12 cellular contexts compared by ENCODE assay signal in the genomic region with DNA sequence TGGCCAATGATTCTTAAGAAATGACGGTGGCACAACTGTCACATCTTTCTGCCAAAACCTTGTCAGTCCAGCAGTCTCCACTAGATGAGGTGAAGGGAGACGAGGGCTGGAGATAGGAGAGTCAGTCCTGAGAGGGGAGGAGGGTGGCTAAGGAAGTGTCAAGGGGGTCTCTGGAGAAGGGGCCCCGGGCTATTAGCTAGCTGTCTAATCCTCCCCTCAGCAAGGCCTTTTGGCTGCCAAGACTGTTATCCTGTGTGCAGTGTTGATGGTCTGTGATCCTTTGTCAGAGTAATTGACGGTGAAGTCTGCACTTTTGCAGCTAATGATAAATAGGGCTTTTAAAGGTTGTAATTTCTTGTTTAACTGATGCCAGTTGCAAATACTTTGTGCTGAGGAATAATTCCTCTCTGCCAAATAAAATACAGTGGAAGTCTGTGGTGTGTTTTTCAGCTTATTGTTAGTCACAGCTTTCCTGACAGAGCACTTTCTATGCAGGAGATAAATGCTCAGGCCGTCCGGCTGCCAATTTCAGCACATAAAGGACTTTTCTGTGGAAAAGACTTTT. TPM values are rescaled to one million over a fixed set of nuclear protein-coding genes. Genes with fewer than 3 reads are reported as not detected.
A peak's percentile ranks its signal among the peaks of the same experiment; 100 is the strongest.
DNase-seq lines count a peak whose midpoint lies in the region; ATAC-seq and TF ChIP-seq lines count a peak whose summit lies in the region.
"Had no signal": no experiment of that assay in that cellular context is flagged by ENCODE, and none has a peak within 500 bp of the region (broad histone marks: within the 10 kb centered on the region; RNA-seq: fewer than 3 reads in every experiment).

No MANE protein-coding gene starts in this region.

- H3K4me3 ChIP-seq in astrocyte of the cerebellum (ENCODE audit: low read depth, low read length) (no peak overlapping the region), heart left ventricle (peak overlapping the region in 4 of 12 donors; percentile 0 to 27 (median 1))

- POLR2A ChIA-PET in activated CD4-positive, alpha-beta T cell treated with anti-CD3 and anti-CD28 coated beads, Interleukin-2, amount 10 ng/mL, durations not matched to agents 7 days and 5 days (lab: Charles Lee) = no interaction called here

- no peak for TF ChIP-seq CTCF in astrocyte of the cerebellum (IDR thresholded peaks at IDR 0.05; ENCODE audit: low read depth, low read length, missing control alignments)
- no peak for TF ChIP-seq CTCF in heart left ventricle (IDR thresholded peaks at IDR 0.05)
- TF ChIP-seq CTCF in osteocyte (IDR thresholded peaks at IDR 0.05) = no peak

- ATAC-seq in heart left ventricle (peak in 3 of 4 donors; percentile 58 to 68 (median 60)), GM18909 (IDR thresholded peaks at IDR 0.05; ENCODE audit: poor library complexity, unreplicated experiment) (no peak), GM18511 (IDR thresholded peaks at IDR 0.05; ENCODE audit: unreplicated experiment) (no peak), GM21528 (IDR thresholded peaks at IDR 0.05; ENCODE audit: low FRiP score, unreplicated experiment) (no peak)
- ATAC-seq: naive thymus-derived CD8-positive, alpha-beta T cell had no signal

- TF ChIP-seq POLR2A in heart left ventricle (IDR thresholded peaks at IDR 0.05) = no peak

- peak overlapping the region in 11 of 12 donors; percentile 23 to 81 (median 65) for H3K27ac ChIP-seq in heart left ventricle
- H3K27ac ChIP-seq: C4-2B had no signal

- H3K27me3 Mint-ChIP-seq in osteocyte (ENCODE audit: unreplicated experiment) = no peaks in the 10 kb centered on the region
- H3K27me3 Mint-ChIP-seq in activated CD4-positive, alpha-beta T cell treated with anti-CD3 and anti-CD28 coated beads, Interleukin-2, amount 10 ng/mL, durations not matched to agents 7 days and 5 days = peaks cover 4% of the 10 kb centered on the region

- H3K9me3 ChIP-seq in heart left ventricle = no peaks in the 10 kb centered on the region

- no peaks in the 10 kb centered on the region for H3K27me3 ChIP-seq in heart left ventricle

- peaks cover 91% of the 10 kb centered on the region for H3K4me1 Mint-ChIP-seq in osteocyte (ENCODE audit: unreplicated experiment)
- no peaks in the 10 kb centered on the region for H3K4me1 Mint-ChIP-seq in activated CD4-positive, alpha-beta T cell treated with anti-CD3 and anti-CD28 coated beads, Interleukin-2, amount 10 ng/mL, durations not matched to agents 7 days and 5 days
- H3K4me1 Mint-ChIP-seq: naive thymus-derived CD8-positive, alpha-beta T cell had no signal

- in situ Hi-C loops in astrocyte of the cerebellum (cut with HindIII; ENCODE audit: low sequenced_read_pairs) = no loop called here

- 21 to 30% (median 24%) methylated on average over 6 of the region's 6 CpGs for WGBS in heart left ventricle, 4 donors

- H3K9me3 Mint-ChIP-seq in osteocyte (ENCODE audit: unreplicated experiment) = no peaks in the 10 kb centered on the region
- no peaks in the 10 kb centered on the region for H3K9me3 Mint-ChIP-seq in activated CD4-positive, alpha-beta T cell treated with anti-CD3 and anti-CD28 coated beads, Interleukin-2, amount 10 ng/mL, durations not matched to agents 7 days and 5 days
- H3K9me3 Mint-ChIP-seq: naive thymus-derived CD8-positive, alpha-beta T cell had no signal

- peaks cover 0 to 89% (median 53%) of the 10 kb centered on the region in 12 donors for H3K4me1 ChIP-seq in heart left ventricle

- H3K4me3 Mint-ChIP-seq in osteocyte (ENCODE audit: unreplicated experiment) = peak overlapping the region; percentile 46
- no peak overlapping the region for H3K4me3 Mint-ChIP-seq in activated CD4-positive, alpha-beta T cell treated with anti-CD3 and anti-CD28 coated beads, Interleukin-2, amount 10 ng/mL, durations not matched to agents 7 days and 5 days
- H3K4me3 Mint-ChIP-seq: naive thymus-derived CD8-positive, alpha-beta T cell had no signal

- peaks cover 28% of the 10 kb centered on the region for H3K36me3 Mint-ChIP-seq in osteocyte (ENCODE audit: unreplicated experiment)
- no peaks in the 10 kb centered on the region for H3K36me3 Mint-ChIP-seq in activated CD4-positive, alpha-beta T cell treated with anti-CD3 and anti-CD28 coated beads, Interleukin-2, amount 10 ng/mL, durations not matched to agents 7 days and 5 days (ENCODE audit: low read depth)
- H3K36me3 Mint-ChIP-seq: naive thymus-derived CD8-positive, alpha-beta T cell had no signal

- H3K36me3 ChIP-seq in heart left ventricle = no peaks in the 10 kb centered on the region

- CTCF ChIA-PET in activated CD4-positive, alpha-beta T cell treated with anti-CD3 and anti-CD28 coated beads, Interleukin-2, amount 10 ng/mL, durations not matched to agents 7 days and 5 days (lab: Charles Lee) = no interaction called here

- DNase-seq in D341Med (ENCODE audit: low spot score) (peak; percentile 47), astrocyte of the cerebellum (ENCODE audit: low read depth) (peak; percentile 76), heart left ventricle (no peak), osteocyte (ENCODE audit: extremely low spot score, unreplicated experiment) (no peak)
- no peak for DNase-seq in activated CD4-positive, alpha-beta T cell treated with anti-CD3 and anti-CD28 coated beads, Interleukin-2, amount 10 ng/mL, durations not matched to agents 7 days and 5 days
- DNase-seq: activated naive CD4-positive, alpha-beta T cell; naive thymus-derived CD8-positive, alpha-beta T cell had no signal

- H3K27ac Mint-ChIP-seq in osteocyte (ENCODE audit: unreplicated experiment) = peak overlapping the region; percentile 89
- H3K27ac Mint-ChIP-seq in activated CD4-positive, alpha-beta T cell treated with anti-CD3 and anti-CD28 coated beads, Interleukin-2, amount 10 ng/mL, durations not matched to agents 7 days and 5 days = no peak overlapping the region

- intact Hi-C loops in heart left ventricle (cut with DNase I) = loop anchor here in 4 of 10 donors (5.0 to 10.0 kb wide), 3 partner anchors 34 to 166 kb away; no protein-coding TSS in a partner anchor

RNA-seq across cellular contexts. Expression of gene PRRX1, which starts 34.9 kb away (rescaled TPM):
- 100 to 1,000 TPM in 1 of 9 donors, 10 to 100 TPM in 8; 25.7 to 104 (median 53.3) TPM for total RNA-seq in heart left ventricle
- 10 to 100 TPM; 16.2 to 27.7 TPM for polyA plus RNA-seq in heart left ventricle
- total RNA-seq in osteocyte = 358 and 376 TPM in 2 replicates
- total RNA-seq in activated CD4-positive, alpha-beta T cell treated with anti-CD3 and anti-CD28 coated beads, Interleukin-2, amount 10 ng/mL, durations not matched to agents 7 days and 5 days = not detected
- total RNA-seq: H1; naive thymus-derived CD8-positive, alpha-beta T cell had no signal
- polyA plus RNA-seq: H1; naive thymus-derived CD8-positive, alpha-beta T cell had no signal

Comparison
In these comparisons a context has a peak if more than half of its experiments do, and no peak if none do; other contexts are left out.
1. DNase-seq: peak in D341Med (single experiment) and astrocyte of the cerebellum (single experiment); none in heart left ventricle (0 of 5), osteocyte (single experiment) and activated CD4-positive, alpha-beta T cell treated with anti-CD3 and anti-CD28 coated beads, Interleukin-2, amount 10 ng/mL, durations not matched to agents 7 days and 5 days (single experiment).
2. ATAC-seq: peak in heart left ventricle (3 of 4); none in GM18909 (single experiment), GM18511 (single experiment) and GM21528 (single experiment).
3. RNA of gene PRRX1, which starts 34.9 kb away (total RNA-seq): 358 to 376 TPM in osteocyte and 25.7 to 104 TPM in heart left ventricle; not detected in activated CD4-positive, alpha-beta T cell treated with anti-CD3 and anti-CD28 coated beads, Interleukin-2, amount 10 ng/mL, durations not matched to agents 7 days and 5 days; every median in the first group is over 10 times any median in the second.